In genomic region chr13:44906230-44906629, GRCh38 we compare ENCODE assay signal across 22 cellular contexts.
A peak's percentile ranks its signal among the peaks of the same experiment; 100 is the strongest.
DNase-seq lines count a peak whose midpoint lies in the region; ATAC-seq and TF ChIP-seq lines count a peak whose summit lies in the region.
"Had no signal": no experiment of that assay in that cellular context is flagged by ENCODE, and none has a peak within 500 bp of the region (broad histone marks: within the 10 kb centered on the region; RNA-seq: fewer than 3 reads in every experiment).

No MANE protein-coding gene starts in this region.

- H3K9ac ChIP-seq in neural progenitor cell: no peak overlapping the region

- no peak for TF ChIP-seq POLR2A in tibial nerve (IDR thresholded peaks at IDR 0.05)

- H3K27me3 ChIP-seq in esophagus (ENCODE audit: control insufficient read depth in 1 of 2, insufficient read depth in 2 of 2, low read length in 2 of 2) (no peaks in the 10 kb centered on the region), neural progenitor cell (no peaks in the 10 kb centered on the region), tibial nerve (no peaks in the 10 kb centered on the region)
- H3K27me3 ChIP-seq: heart right ventricle, left lung, MG63, SJSA1, thyroid gland had no signal

- no peak overlapping the region for H2AFZ ChIP-seq in neural progenitor cell (replicated peaks)

- no peak for TF ChIP-seq EP300 in tibial nerve (IDR thresholded peaks at IDR 0.05)

- WGBS in esophagus, 2 donors: 33 to 49% methylated on average over 4 of the region's 4 CpGs
- 82% methylated on average over 4 of the region's 4 CpGs for WGBS in tibial nerve, 2 donors

- TF ChIP-seq CTCF in VCaP (conservative IDR thresholded peaks at IDR 0.05): no peak
- no peak for TF ChIP-seq CTCF in neural progenitor cell (IDR thresholded peaks at IDR 0.05)
- no peak for TF ChIP-seq CTCF in tibial nerve (IDR thresholded peaks at IDR 0.05)

- peaks cover 15% of the 10 kb centered on the region for H3K9me3 Mint-ChIP-seq in neural progenitor cell
- H3K9me3 Mint-ChIP-seq in effector memory CD8-positive, alpha-beta T cell: peaks cover 0 to 4% of the 10 kb centered on the region in 2 donors
- H3K9me3 Mint-ChIP-seq: activated naive CD4-positive, alpha-beta T cell treated with anti-CD3 and anti-CD28 coated beads, Interleukin-2, amount 50 U/mL, for 24 hours; stimulated activated memory B cell treated with anti-CD40 and anti-IgM and Interleukin-4, amounts not matched to agents 10 μg/mL and 1 μg/mL and 100 μg/mL, for 72 hours had no signal

- H3K36me3 ChIP-seq in esophagus (ENCODE audit: control insufficient read depth in 2 of 2, insufficient read depth in 2 of 2, low read length in 1 of 2) (no peaks in the 10 kb centered on the region), neural progenitor cell (no peaks in the 10 kb centered on the region), tibial nerve (no peaks in the 10 kb centered on the region)
- H3K36me3 ChIP-seq: heart right ventricle, left lung, MG63, SJSA1, thyroid gland had no signal

- H3K4me1 ChIP-seq in esophagus (ENCODE audit: control insufficient read depth in 2 of 2, insufficient read depth in 2 of 2, low read length in 1 of 2): peaks cover 0 to 7% of the 10 kb centered on the region in 2 donors
- H3K4me1 ChIP-seq in neural progenitor cell: peaks cover 31% of the 10 kb centered on the region
- peaks cover 0 to 48% (median 38%) of the 10 kb centered on the region in 4 donors for H3K4me1 ChIP-seq in tibial nerve
- H3K4me1 ChIP-seq: thyroid gland had no signal

- H3K4me2 ChIP-seq in neural progenitor cell: no peak overlapping the region

- H3K27ac Mint-ChIP-seq in neural progenitor cell: peak overlapping the region; percentile 62
- no peak overlapping the region for H3K27ac Mint-ChIP-seq in effector memory CD8-positive, alpha-beta T cell
- H3K27ac Mint-ChIP-seq: activated CD8-positive, alpha-beta T cell treated with anti-CD3 and anti-CD28 coated beads for 36 hours; activated naive CD4-positive, alpha-beta T cell treated with anti-CD3 and anti-CD28 coated beads, Interleukin-2, amount 50 U/mL, for 24 hours; endodermal cell; IgD-negative memory B cell; stimulated activated memory B cell treated with anti-CD40 and anti-IgM and Interleukin-4, amounts not matched to agents 10 μg/mL and 1 μg/mL and 100 μg/mL, for 72 hours had no signal

- no peak overlapping the region for H3K4me3 ChIP-seq in esophagus (ENCODE audit: low read depth in 1 of 2, low read length in 2 of 2)
- no peak overlapping the region for H3K4me3 ChIP-seq in neural progenitor cell
- H3K4me3 ChIP-seq in tibial nerve: no peak overlapping the region
- H3K4me3 ChIP-seq: heart right ventricle, left lung, MG63, SJSA1, thyroid gland had no signal

- ATAC-seq in HG02870 (IDR thresholded peaks at IDR 0.05; ENCODE audit: unreplicated experiment): no peak
- ATAC-seq in effector memory CD8-positive, alpha-beta T cell (replicated peaks): no peak
- ATAC-seq: activated CD8-positive, alpha-beta T cell treated with anti-CD3 and anti-CD28 coated beads for 36 hours; stimulated activated memory B cell treated with anti-CD40 and anti-IgM and Interleukin-4, amounts not matched to agents 10 μg/mL and 1 μg/mL and 100 μg/mL, for 72 hours had no signal

- H3K27ac ChIP-seq in VCaP (peak overlapping the region; percentile 73), esophagus (ENCODE audit: low read depth in 2 of 2, low read length in 1 of 2) (peak overlapping the region; percentile 50 to 70), neural progenitor cell (no peak overlapping the region), tibial nerve (peak overlapping the region in 3 of 4 donors; percentile 48 to 79 (median 75))
- H3K27ac ChIP-seq: heart right ventricle, thyroid gland had no signal

- no peaks in the 10 kb centered on the region for H3F3A ChIP-seq in neural progenitor cell (ENCODE audit: low read depth)

- peaks cover 68% of the 10 kb centered on the region for H3K4me1 Mint-ChIP-seq in neural progenitor cell
- peaks cover 5 to 6% of the 10 kb centered on the region in 2 donors for H3K4me1 Mint-ChIP-seq in effector memory CD8-positive, alpha-beta T cell (ENCODE audit: low read depth in 2 of 2)
- H3K4me1 Mint-ChIP-seq: activated naive CD4-positive, alpha-beta T cell treated with anti-CD3 and anti-CD28 coated beads, Interleukin-2, amount 50 U/mL, for 24 hours; stimulated activated memory B cell treated with anti-CD40 and anti-IgM and Interleukin-4, amounts not matched to agents 10 μg/mL and 1 μg/mL and 100 μg/mL, for 72 hours had no signal

- H3K79me2 ChIP-seq in neural progenitor cell (ENCODE audit: low read depth): no peaks in the 10 kb centered on the region

- DNase-seq in neural progenitor cell (ENCODE audit: low spot score) (no peak), tibial nerve (ENCODE audit: low spot score in 2 of 2) (no peak), NCI-H2227 (lab: John Stamatoyannopoulos, UW; ENCODE audit: unreplicated experiment) (no peak)
- no peak for DNase-seq in effector memory CD8-positive, alpha-beta T cell
- DNase-seq: activated CD8-positive, alpha-beta T cell treated with anti-CD3 and anti-CD28 coated beads for 36 hours; activated T-cell treated with anti-CD3 and anti-CD28 coated beads, Interleukin-2, amount 50 U/mL, for 1 hour; DMS79; endodermal cell; left lung; NCI-H1694; NCI-H2227 treated with DMSO at 0.1 percent for 48 hours; stimulated activated CD4-positive, alpha-beta T cell treated with anti-CD3 and anti-CD28 coated beads, Interleukin-1b, Interleukin-23, amount 100 ng/mL, for 48 hours had no signal

- no peak overlapping the region for H3K4me3 Mint-ChIP-seq in neural progenitor cell
- no peak overlapping the region for H3K4me3 Mint-ChIP-seq in effector memory CD8-positive, alpha-beta T cell
- H3K4me3 Mint-ChIP-seq: activated CD8-positive, alpha-beta T cell treated with anti-CD3 and anti-CD28 coated beads for 36 hours; activated naive CD4-positive, alpha-beta T cell treated with anti-CD3 and anti-CD28 coated beads, Interleukin-2, amount 50 U/mL, for 24 hours; endodermal cell; IgD-negative memory B cell; stimulated activated memory B cell treated with anti-CD40 and anti-IgM and Interleukin-4, amounts not matched to agents 10 μg/mL and 1 μg/mL and 100 μg/mL, for 72 hours had no signal

- peaks cover 10% of the 10 kb centered on the region for H3K27me3 Mint-ChIP-seq in neural progenitor cell (ENCODE audit: insufficient read depth, low read depth)
- peaks cover 12 to 30% of the 10 kb centered on the region in 2 donors for H3K27me3 Mint-ChIP-seq in effector memory CD8-positive, alpha-beta T cell

- no peaks in the 10 kb centered on the region for H3K36me3 Mint-ChIP-seq in neural progenitor cell
- no peaks in the 10 kb centered on the region for H3K36me3 Mint-ChIP-seq in effector memory CD8-positive, alpha-beta T cell (ENCODE audit: insufficient read depth)
- H3K36me3 Mint-ChIP-seq: stimulated activated memory B cell treated with anti-CD40 and anti-IgM and Interleukin-4, amounts not matched to agents 10 μg/mL and 1 μg/mL and 100 μg/mL, for 72 hours had no signal

- H3K9me3 ChIP-seq in esophagus (ENCODE audit: control insufficient read depth in 2 of 2, insufficient read depth in 1 of 2, low read depth in 1 of 2, low read length in 1 of 2): peaks cover 0 to 2% of the 10 kb centered on the region in 2 donors
- H3K9me3 ChIP-seq in neural progenitor cell (ENCODE audit: low read depth): no peaks in the 10 kb centered on the region
- peaks cover 0 to under 1% (median 0%) of the 10 kb centered on the region in 4 donors for H3K9me3 ChIP-seq in tibial nerve
- H3K9me3 ChIP-seq: SJSA1, thyroid gland had no signal

- H4K20me1 ChIP-seq in neural progenitor cell (ENCODE audit: low read depth): no peaks in the 10 kb centered on the region
